ENCODE assay signal across 28 cellular contexts in the genomic region with DNA sequence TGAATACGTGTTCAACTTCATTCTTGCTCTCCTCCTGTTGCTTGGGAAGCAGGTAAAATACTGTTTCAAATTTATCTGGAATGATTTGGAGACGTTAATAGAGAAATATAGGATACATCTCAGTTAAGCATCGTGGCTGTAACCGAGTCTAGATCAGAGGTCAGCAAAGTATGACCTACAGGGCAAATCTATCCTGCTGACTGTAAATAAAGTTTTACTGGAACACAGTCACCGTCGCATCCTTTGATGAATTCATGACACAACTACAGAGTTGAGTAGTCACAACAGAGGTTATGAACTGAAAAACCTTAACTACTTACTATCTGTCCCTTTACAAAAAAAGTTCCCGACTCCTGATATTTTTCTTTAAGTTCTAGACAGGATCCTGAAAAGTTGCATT.
"Had no signal": no experiment of that assay in that cellular context is flagged by ENCODE, and none has a peak within 500 bp of the region (broad histone marks: within the 10 kb centered on the region; RNA-seq: fewer than 3 reads in every experiment).

No MANE protein-coding gene starts in this region.

- ATAC-seq: effector memory CD8-positive, alpha-beta T cell; heart right ventricle; left cardiac atrium; lower lobe of right lung; natural killer cell; psoas muscle; right cardiac atrium; stimulated activated memory B cell treated with anti-CD40 and anti-IgM and Interleukin-4, amounts not matched to agents 10 μg/mL and 1 μg/mL and 100 μg/mL, for 72 hours; stimulated activated naive CD8-positive, alpha-beta T cell treated with anti-CD3 and anti-CD28 coated beads, Interleukin-15, Interleukin-2, amounts not matched to agents 100 U/mL and 50 U/mL, for 24 hours had no signal

- H3K4me1 ChIP-seq: esophagus squamous epithelium, heart right ventricle, left ventricle myocardium inferior, lower lobe of right lung, psoas muscle, testis, tibial artery had no signal

- H3K36me3 Mint-ChIP-seq: type B pancreatic cell had no signal

- H3K4me3 Mint-ChIP-seq: effector memory CD8-positive, alpha-beta T cell; natural killer cell; stimulated activated memory B cell treated with anti-CD40 and anti-IgM and Interleukin-4, amounts not matched to agents 10 μg/mL and 1 μg/mL and 100 μg/mL, for 72 hours; type B pancreatic cell had no signal

- H3K27ac Mint-ChIP-seq: effector memory CD8-positive, alpha-beta T cell; natural killer cell; stimulated activated memory B cell treated with anti-CD40 and anti-IgM and Interleukin-4, amounts not matched to agents 10 μg/mL and 1 μg/mL and 100 μg/mL, for 72 hours; type B pancreatic cell had no signal

- H3K27me3 ChIP-seq: esophagus squamous epithelium, heart right ventricle, ovary, spleen, testis, tibial artery had no signal

- H3K27me3 Mint-ChIP-seq: effector memory CD8-positive, alpha-beta T cell; stimulated activated memory B cell treated with anti-CD40 and anti-IgM and Interleukin-4, amounts not matched to agents 10 μg/mL and 1 μg/mL and 100 μg/mL, for 72 hours; type B pancreatic cell had no signal

- FAIRE-seq: endometrium, islet of Langerhans had no signal

- H3K4me3 ChIP-seq: esophagus squamous epithelium, heart right ventricle, left ventricle myocardium inferior, lower lobe of right lung, ovary, psoas muscle, skin epidermis, spleen, testis, tibial artery had no signal

- H3K27ac ChIP-seq: esophagus squamous epithelium, heart right ventricle, left ventricle myocardium inferior, lower lobe of right lung, ovary, psoas muscle, skin epidermis, spleen, testis, tibial artery had no signal

- H3K9me3 Mint-ChIP-seq: effector memory CD8-positive, alpha-beta T cell; natural killer cell; stimulated activated memory B cell treated with anti-CD40 and anti-IgM and Interleukin-4, amounts not matched to agents 10 μg/mL and 1 μg/mL and 100 μg/mL, for 72 hours; type B pancreatic cell had no signal

- DNase-seq: cortex of kidney; effector memory CD8-positive, alpha-beta T cell; erythroblast; esophagus squamous epithelium; foreskin melanocyte; glutamatergic neuron; heart right ventricle; hippocampal formation; left cardiac atrium; left ventricle myocardium inferior; lower lobe of right lung; natural killer cell; occipital lobe; ovary; posterior cingulate gyrus; psoas muscle; right cardiac atrium; spleen; stimulated activated CD4-positive, alpha-beta T cell treated with anti-CD3 and anti-CD28 coated beads, Interleukin-4, amount 100 ng/mL, for 4 hours; stimulated activated naive CD8-positive, alpha-beta T cell treated with anti-CD3 and anti-CD28 coated beads, Interleukin-15, Interleukin-2, amounts not matched to agents 100 U/mL and 50 U/mL, for 24 hours; substantia nigra; testis; tibial artery had no signal

- H3K36me3 ChIP-seq: ovary had no signal

- H3K9me3 ChIP-seq: esophagus squamous epithelium, heart right ventricle, left ventricle myocardium inferior, lower lobe of right lung, ovary, psoas muscle, spleen, testis, tibial artery had no signal
